1 cellular context compared by ENCODE assay signal in genomic region chr20:44411020-44411756, GRCh38.
TF ChIP-seq lines count a peak whose summit lies in the region.

No MANE protein-coding gene starts in this region.

TF ChIP-seq in HepG2, 621 proteins besides CTCF, POLR2A, EP300 and RAD21 (continued from another document and continues in another):
- TF ChIP-seq ZHX2 (IDR thresholded peaks at IDR 0.05; ENCODE audit: low read depth), result peak; percentile 72; the same call in 1 of the 2 replicates
- no peak for TF ChIP-seq ZHX2 (CRISPR knock-in tag; IDR thresholded peaks at IDR 0.05; ENCODE audit: borderline replicate concordance)
- TF ChIP-seq BORCS8-MEF2B (CRISPR knock-in tag; IDR thresholded peaks at IDR 0.05), result peak; percentile 65
- TF ChIP-seq MLLT10 (CRISPR knock-in tag; IDR thresholded peaks at IDR 0.05), result no peak
- peak; percentile 63; the same call in 1 of the 2 replicates for TF ChIP-seq ZMYM4 (CRISPR knock-in tag; IDR thresholded peaks at IDR 0.05)
- TF ChIP-seq RXRB (CRISPR knock-in tag; IDR thresholded peaks at IDR 0.05; ENCODE audit: borderline replicate concordance), result peak; percentile 98
- peak; percentile 31; the same call in 1 of the 2 replicates for TF ChIP-seq ZNF232 (CRISPR knock-in tag; IDR thresholded peaks at IDR 0.05; ENCODE audit: borderline replicate concordance)
- TF ChIP-seq FIP1L1 (IDR thresholded peaks at IDR 0.05; ENCODE audit: borderline replicate concordance, insufficient read depth, low read depth, low read length), result 0 out of 2 replicates have a peak, but pooled peaks have one; percentile 63
- no peak for TF ChIP-seq SOX6 (IDR thresholded peaks at IDR 0.05)
- peak; percentile 93 for TF ChIP-seq SOX6 (CRISPR knock-in tag; IDR thresholded peaks at IDR 0.05)
- TF ChIP-seq CBX5 (CRISPR knock-in tag; IDR thresholded peaks at IDR 0.05; ENCODE audit: borderline replicate concordance), result peak; percentile 93; the same call in 1 of the 2 replicates
- no peak for TF ChIP-seq CREB3 (CRISPR knock-in tag; IDR thresholded peaks at IDR 0.05)
- TF ChIP-seq SAFB2 (CRISPR knock-in tag; IDR thresholded peaks at IDR 0.05; ENCODE audit: borderline replicate concordance, low read depth), result peak; percentile 31
- peak; percentile 97 for TF ChIP-seq NR2F2 (IDR thresholded peaks at IDR 0.05; ENCODE audit: borderline replicate concordance, low read depth)
- TF ChIP-seq THRA (CRISPR knock-in tag; IDR thresholded peaks at IDR 0.05; ENCODE audit: borderline replicate concordance), result peak; percentile 96
- no peak for TF ChIP-seq TCF12 (IDR thresholded peaks at IDR 0.05)
- TF ChIP-seq TCF12 (CRISPR knock-in tag; IDR thresholded peaks at IDR 0.05), result peak; percentile 98
- TF ChIP-seq ZNF281 (CRISPR knock-in tag; IDR thresholded peaks at IDR 0.05; ENCODE audit: borderline replicate concordance), result peak; percentile 83; the same call in 1 of the 2 replicates
- peak; percentile 91 for TF ChIP-seq ZNF816 (CRISPR knock-in tag; IDR thresholded peaks at IDR 0.05; ENCODE audit: borderline replicate concordance)
- peak; percentile 96; the same call in 1 of the 2 replicates for TF ChIP-seq ZNF615 (CRISPR knock-in tag; IDR thresholded peaks at IDR 0.05; ENCODE audit: borderline replicate concordance)
- TF ChIP-seq ZNF747 (CRISPR knock-in tag; IDR thresholded peaks at IDR 0.05; ENCODE audit: borderline replicate concordance), result peak; percentile 93
- peak; percentile 89 for TF ChIP-seq ASH2L (IDR thresholded peaks at IDR 0.05; ENCODE audit: insufficient read length, low read depth, low read length)
- peak; percentile 60; the same call in 1 of the 2 replicates for TF ChIP-seq ELF1 (CRISPR knock-in tag; IDR thresholded peaks at IDR 0.05)
- TF ChIP-seq ZFAT (CRISPR knock-in tag; conservative IDR thresholded peaks at IDR 0.05), result no peak
- no peak for TF ChIP-seq TCF7L2 (IDR thresholded peaks at IDR 0.05; ENCODE audit: low read depth, low read length)
- TF ChIP-seq ZNF329 (CRISPR knock-in tag; IDR thresholded peaks at IDR 0.05; ENCODE audit: low read depth), result 0 out of 2 replicates have a peak, but pooled peaks have one; percentile 83
- peak; percentile 11; the same call in 1 of the 2 replicates for TF ChIP-seq KLF12 (CRISPR knock-in tag; IDR thresholded peaks at IDR 0.05; ENCODE audit: borderline replicate concordance)
- TF ChIP-seq SNAPC4 (CRISPR knock-in tag; IDR thresholded peaks at IDR 0.05), result 0 out of 2 replicates have a peak, but pooled peaks have one; percentile 48
- no peak; the same call in none of the 2 replicates for TF ChIP-seq ZFX (CRISPR knock-in tag; IDR thresholded peaks at IDR 0.05; ENCODE audit: low read depth)
- TF ChIP-seq ZNF224 (CRISPR knock-in tag; IDR thresholded peaks at IDR 0.05), result peak; percentile 43
- TF ChIP-seq HIC2 (CRISPR knock-in tag; IDR thresholded peaks at IDR 0.05; ENCODE audit: low read depth), result peak; percentile 93
- TF ChIP-seq MAF1 (CRISPR knock-in tag; IDR thresholded peaks at IDR 0.05; ENCODE audit: borderline replicate concordance), result peak; percentile 85; the same call in 1 of the 2 replicates
- peak; percentile 58 to 90 for TF ChIP-seq NR2F1 (CRISPR knock-in tag; IDR thresholded peaks at IDR 0.05)
- TF ChIP-seq KAT7 (CRISPR knock-in tag; IDR thresholded peaks at IDR 0.05; ENCODE audit: borderline replicate concordance), result no peak; the same call in none of the 2 replicates
- 0 out of 2 replicates have a peak, but pooled peaks have one; percentile 78 for TF ChIP-seq TP53 (CRISPR knock-in tag; conservative IDR thresholded peaks at IDR 0.05)
- peak; percentile 75 for TF ChIP-seq POLR2AphosphoS2 (IDR thresholded peaks at IDR 0.05; ENCODE audit: low read depth, low read length)
- peak; percentile 56; the same call in 1 of the 2 replicates for TF ChIP-seq ZNF644 (CRISPR knock-in tag; IDR thresholded peaks at IDR 0.05; ENCODE audit: low read depth)
- no peak for TF ChIP-seq JARID2 (CRISPR knock-in tag; IDR thresholded peaks at IDR 0.05; ENCODE audit: insufficient replicate concordance)
- TF ChIP-seq ZSCAN31 (CRISPR knock-in tag; IDR thresholded peaks at IDR 0.05; ENCODE audit: low read depth), result peak; percentile 75; the same call in 1 of the 2 replicates
- TF ChIP-seq SALL1 (CRISPR knock-in tag; IDR thresholded peaks at IDR 0.05), result peak; percentile 98
- TF ChIP-seq ZBTB44 (CRISPR knock-in tag; IDR thresholded peaks at IDR 0.05), result no peak
- TF ChIP-seq ZSCAN30 (CRISPR knock-in tag; IDR thresholded peaks at IDR 0.05), result 0 out of 2 replicates have a peak, but pooled peaks have one; percentile 68
- TF ChIP-seq SNAPC5 (CRISPR knock-in tag; IDR thresholded peaks at IDR 0.05; ENCODE audit: borderline replicate concordance), result no peak
